Comparison of ENCODE assay signal across 15 cellular contexts in the genomic region with DNA sequence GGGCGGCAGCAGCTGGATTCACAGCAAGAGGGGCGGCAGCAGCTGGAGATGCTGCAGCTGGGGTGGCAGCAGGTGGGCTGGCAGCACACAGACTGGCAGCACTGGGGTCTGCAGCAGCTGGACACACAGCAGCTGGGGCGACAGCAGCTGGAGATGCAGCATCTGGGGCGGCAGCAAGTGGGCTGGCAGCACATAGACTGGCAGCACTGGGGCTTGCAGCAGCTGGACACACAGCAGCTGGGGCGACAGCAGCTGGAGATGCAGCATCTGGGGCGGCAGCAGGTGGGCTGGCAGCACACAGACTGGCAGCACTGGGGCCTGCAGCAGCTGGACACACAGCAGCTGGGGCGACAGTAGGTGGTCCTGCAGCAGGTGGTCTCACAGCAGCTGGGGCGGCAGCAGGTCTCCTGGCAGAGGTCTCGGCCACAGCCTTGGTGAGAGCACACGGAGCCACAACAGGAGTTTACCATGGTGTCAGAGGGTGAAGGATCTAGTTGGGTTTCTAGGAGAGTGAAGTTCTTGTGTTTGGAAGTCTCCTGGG. TPM values are rescaled to one million over a fixed set of nuclear protein-coding genes. Genes with fewer than 3 reads are reported as not detected.
A peak's percentile ranks its signal among the peaks of the same experiment; 100 is the strongest.
DNase-seq lines count a peak whose midpoint lies in the region; ATAC-seq and TF ChIP-seq lines count a peak whose summit lies in the region.
"Not testable (repeated sequence)": the region's sequence is repeated elsewhere in the genome, so short reads cannot be mapped to it uniquely, and the experiment has no call there.
"Had no signal": no experiment of that assay in that cellular context is flagged by ENCODE, and none has a peak within 500 bp of the region (broad histone marks: within the 10 kb centered on the region; RNA-seq: fewer than 3 reads in every experiment).

A gene (minus strand): TSS at position 528 of the 541 bp plus-strand sequence. CDS start 58 bp downstream, at position 470.

- 0 out of 2 replicates have a peak within 1 kb of the TSS, but pooled peaks have one; percentile 30 for H4K91ac ChIP-seq in IMR-90 (ENCODE audit: insufficient read depth, low read depth, low read length)

- BruUV-seq in IMR-90 (replicated peaks; lab: Mats Ljungman, UMichigan); PC-3 (replicated peaks; lab: Mats Ljungman, UMichigan): not testable (repeated sequence)

- not testable (repeated sequence) for H4K20me1 ChIP-seq in BLaER1; IMR-90 (ENCODE audit: insufficient read depth, low read length); PC-3 (ENCODE audit: low read length)

- not testable (repeated sequence) for H2BK15ac ChIP-seq in IMR-90 (ENCODE audit: low read depth, low read length)

- peaks cover 34% of the 10 kb centered on the region for H3K9me3 ChIP-seq in BLaER1
- H3K9me3 ChIP-seq in IMR-90 (ENCODE audit: control insufficient read depth, insufficient read depth, low read length); PC-3 (ENCODE audit: low read length): not testable (repeated sequence)

- not testable (repeated sequence) for H3K9me1 ChIP-seq in IMR-90 (ENCODE audit: insufficient read depth, low read length)

- DNase-seq in EH (ENCODE audit: low read depth): peak; percentile 29
- not testable (repeated sequence) for DNase-seq in IMR-90; PC-3; chondrocyte (ENCODE audit: low spot score); memory B cell (ENCODE audit: low spot score in 2 of 2); nephron progenitor cell

- H2AK9ac ChIP-seq in IMR-90 (replicated peaks; ENCODE audit: low read depth, low read length, poor library complexity): not testable (repeated sequence)

- not testable (repeated sequence) for TF ChIP-seq RAD21 in IMR-90 (IDR thresholded peaks at IDR 0.05; ENCODE audit: low read length)

- H3K79me2 ChIP-seq in PC-3 (ENCODE audit: low read length): not testable (repeated sequence)

- CTCF ChIA-PET in IMR-90 (lab: Yijun Ruan, JAX); PC-3 (lab: Charles Lee): not testable (repeated sequence)

- H4K5ac ChIP-seq in IMR-90 (ENCODE audit: low read depth, low read length): not testable (repeated sequence)

- H3K4me2 ChIP-seq in BLaER1; IMR-90 (ENCODE audit: low read depth, low read length); PC-3 (ENCODE audit: low read length): not testable (repeated sequence)

- peak within 1 kb of the TSS; percentile 70 for H2AK5ac ChIP-seq in IMR-90 (ENCODE audit: low read depth, low read length)

- H3K4me3 ChIP-seq in BLaER1; IMR-90 (ENCODE audit: insufficient read depth, low read depth, low read length); PC-3 (ENCODE audit: low read length): not testable (repeated sequence)

- H3K4me1 ChIP-seq in BLaER1 (peaks cover 31% of the 10 kb centered on the region), PC-3 (ENCODE audit: insufficient read depth, low read length) (peaks cover 10% of the 10 kb centered on the region)
- H3K4me1 ChIP-seq in IMR-90 (ENCODE audit: control insufficient read depth, insufficient read depth, low read length): not testable (repeated sequence)

- H3K4me1 Mint-ChIP-seq in chondrocyte (ENCODE audit: low read depth) (peaks cover 23% of the 10 kb centered on the region), memory B cell (peaks cover 24% of the 10 kb centered on the region)
- H3K4me1 Mint-ChIP-seq in nephron progenitor cell: not testable (repeated sequence)

- TF ChIP-seq POLR2A in IMR-90 (IDR thresholded peaks at IDR 0.05; ENCODE audit: low read depth, low read length): not testable (repeated sequence)

- dilution Hi-C loops in IMR-90 (cut with HindIII; ENCODE audit: low sequenced_read_pairs, unreplicated experiment): not testable (repeated sequence)

- not testable (repeated sequence) for H3K36me3 ChIP-seq in BLaER1; IMR-90 (ENCODE audit: control insufficient read depth, insufficient read depth, low read length); PC-3 (ENCODE audit: low read depth, low read length)

- H3K14ac ChIP-seq in IMR-90 (replicated peaks; ENCODE audit: low read depth, low read length): peak within 1 kb of the TSS; percentile 9; the same call in 1 of the 2 replicates

- H3K27ac Mint-ChIP-seq in chondrocyte (ENCODE audit: unreplicated experiment): peak within 1 kb of the TSS; percentile 2
- peak within 1 kb of the TSS; percentile 29 for H3K27ac Mint-ChIP-seq in memory B cell
- H3K27ac Mint-ChIP-seq in nephron progenitor cell: peak within 1 kb of the TSS; percentile 14

- H2BK5ac ChIP-seq in IMR-90 (ENCODE audit: low read depth, low read length, poor library complexity, severe bottlenecking): peak within 1 kb of the TSS; percentile 42

- POLR2A ChIA-PET in IMR-90 (lab: Charles Lee; ENCODE audit: unreplicated experiment); PC-3 (lab: Charles Lee; ENCODE audit: unreplicated experiment): not testable (repeated sequence)

- H4K8ac ChIP-seq in IMR-90 (ENCODE audit: low read depth in 2 of 2, low read length in 2 of 2): peak within 1 kb of the TSS in 1 of 2 experiments; percentile 62; a peak in 2 of 4 replicates

- H2AFZ ChIP-seq in IMR-90 (replicated peaks; ENCODE audit: low read length, poor library complexity): not testable (repeated sequence)
- 0 out of 2 replicates have a peak within 1 kb of the TSS, but pooled peaks have one; percentile 40 for H2AFZ ChIP-seq in PC-3 (ENCODE audit: low read length)

- H3K9ac ChIP-seq in BLaER1; IMR-90 (ENCODE audit: low read depth, low read length); PC-3 (ENCODE audit: low read length): not testable (repeated sequence)

- H3K9me3 Mint-ChIP-seq in chondrocyte (ENCODE audit: low read depth); memory B cell; nephron progenitor cell: not testable (repeated sequence)

- not testable (repeated sequence) for H3K27me3 ChIP-seq in BLaER1; IMR-90 (ENCODE audit: control insufficient read depth, insufficient read depth, low read length); PC-3 (ENCODE audit: low read length)

- H3K27ac ChIP-seq in BLaER1: peak within 1 kb of the TSS; percentile 38; the same call in 1 of the 2 replicates
- not testable (repeated sequence) for H3K27ac ChIP-seq in IMR-90 (ENCODE audit: insufficient read depth, low read length)
- peak within 1 kb of the TSS; percentile 12; the same call in 1 of the 2 replicates for H3K27ac ChIP-seq in PC-3 (ENCODE audit: low read length)

- not testable (repeated sequence) for H3K9me2 ChIP-seq in PC-3 (replicated peaks; ENCODE audit: low read length)

- H3F3A ChIP-seq in PC-3 (ENCODE audit: low read length, unreplicated experiment): not testable (repeated sequence)

- not testable (repeated sequence) for TF ChIP-seq CTCF in IMR-90 (conservative IDR thresholded peaks at IDR 0.05; ENCODE audit: low read depth, low read length); PC-3 (conservative IDR thresholded peaks at IDR 0.05; ENCODE audit: low read depth, low read length); chondrocyte (IDR thresholded peaks at IDR 0.05); nephron progenitor cell (IDR thresholded peaks at IDR 0.05)

- not testable (repeated sequence) for H3K4me3 Mint-ChIP-seq in chondrocyte (ENCODE audit: unreplicated experiment); memory B cell; nephron progenitor cell

- intact Hi-C loops in IMR-90 (cut with micrococcal nuclease); PC-3 (cut with micrococcal nuclease): not testable (repeated sequence)

- peak within 1 kb of the TSS; percentile 14; the same call in 1 of the 2 replicates for H2BK120ac ChIP-seq in IMR-90 (ENCODE audit: low read depth, low read length)

- H3K27me3 Mint-ChIP-seq in chondrocyte (ENCODE audit: low read depth); memory B cell; nephron progenitor cell (ENCODE audit: low read depth, poor library complexity): not testable (repeated sequence)

- H3K18ac ChIP-seq in IMR-90 (ENCODE audit: low read depth, low read length): not testable (repeated sequence)

- peak within 1 kb of the TSS; percentile 56 for H3K4ac ChIP-seq in IMR-90 (ENCODE audit: low read depth, low read length)

- H3K79me1 ChIP-seq in IMR-90 (ENCODE audit: low read depth in 1 of 2, low read length in 2 of 2): not testable (repeated sequence)

- WGBS in IMR-90 (ENCODE audit: extremely low coverage in 2 of 2, insufficient read length in 1 of 2), 2 experiments: 91% methylated on average over 3 of the region's 10 CpGs; no CpG with 5 or more reads in 1 of the 2 experiments

- ATAC-seq in IMR-90 (ENCODE audit: low read depth); PC-3; memory B cell (ENCODE audit: low read depth): not testable (repeated sequence)

- not testable (repeated sequence) for H3K36me3 Mint-ChIP-seq in chondrocyte (ENCODE audit: low read depth); memory B cell; nephron progenitor cell (ENCODE audit: low read depth)

- H2BK20ac ChIP-seq in IMR-90 (ENCODE audit: low read depth, low read length): not testable (repeated sequence)

- not testable (repeated sequence) for H3K23ac ChIP-seq in IMR-90 (ENCODE audit: low read depth, low read length)

- H3K56ac ChIP-seq in IMR-90 (ENCODE audit: extremely low read depth, insufficient read depth, low read length): not testable (repeated sequence)

- in situ Hi-C loops in IMR-90 (cut with MboI; ENCODE audit: low sequenced_read_pairs): not testable (repeated sequence)

RNA-seq across cellular contexts. Expression of the gene that starts here (rescaled TPM):
- total RNA-seq in IMR-90 (2012; rRNA removed) (not detected in 2 replicates), PC-3 (2014; rRNA removed) (not detected in 2 replicates), chondrocyte (not detected in 3 replicates)
- polyA plus RNA-seq in IMR-90 (2012; rRNA removed): not detected in 2 replicates
- polyA plus RNA-seq in IMR-90 (2012; cell fraction: cytosol; rRNA removed): 0.03 TPM in 1 of 2 replicates, not detected in the other
- polyA plus RNA-seq in IMR-90 (2012; cell fraction: nucleus; rRNA removed; ENCODE audit: low replicate concordance): 0.13 TPM in 1 of 2 replicates, not detected in the other
- total RNA-seq: A673; CD4-positive, CD25-positive, alpha-beta regulatory T cell; G401; GM12878; H1; H9; K562 had no signal
- polyA plus RNA-seq: AG04450; CD4-positive, CD25-positive, alpha-beta regulatory T cell; GM12878; H1; K562 had no signal
